8 cellular contexts compared by ENCODE assay signal in the genomic region with DNA sequence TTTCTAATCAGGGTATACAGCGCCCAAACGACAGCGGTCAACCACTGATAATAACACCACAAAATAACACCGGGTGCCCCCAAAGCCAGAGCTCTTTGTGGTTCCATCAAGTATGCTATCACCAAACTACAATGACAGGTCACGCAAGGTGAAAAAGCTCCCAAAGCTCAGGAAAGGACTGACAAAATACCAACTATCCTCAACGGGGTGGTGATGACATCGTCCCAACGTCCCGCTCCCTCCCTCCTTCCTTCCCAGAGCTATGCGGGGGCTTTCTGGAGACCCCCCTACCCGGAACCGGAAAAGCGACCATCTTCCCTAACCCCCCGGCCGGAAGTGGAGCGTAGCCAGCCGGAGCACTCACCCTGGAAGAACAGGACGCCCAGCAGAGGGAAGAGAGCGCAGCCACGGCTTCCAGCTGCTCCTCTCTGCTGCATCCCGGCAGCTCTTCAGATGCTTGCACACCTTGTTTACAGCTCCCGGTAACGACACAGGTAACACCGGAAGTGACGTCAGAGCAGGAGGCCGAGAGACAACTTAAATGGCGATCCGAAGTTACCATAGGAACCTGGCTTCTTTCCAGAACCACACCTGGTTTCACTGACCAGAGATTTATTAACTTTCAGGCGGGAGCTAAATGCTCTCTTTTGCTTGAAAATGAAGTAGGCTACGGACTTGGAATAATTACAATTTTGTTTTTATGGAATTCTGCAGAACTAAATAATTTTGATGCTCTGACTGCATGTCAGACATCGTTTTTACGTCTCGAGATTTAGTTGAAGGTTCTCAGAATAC. TPM values are rescaled to one million over a fixed set of nuclear protein-coding genes. Genes with fewer than 3 reads are reported as not detected.
DNase-seq lines count a peak whose midpoint lies in the region; ATAC-seq and TF ChIP-seq lines count a peak whose summit lies in the region.

A gene with protein sequence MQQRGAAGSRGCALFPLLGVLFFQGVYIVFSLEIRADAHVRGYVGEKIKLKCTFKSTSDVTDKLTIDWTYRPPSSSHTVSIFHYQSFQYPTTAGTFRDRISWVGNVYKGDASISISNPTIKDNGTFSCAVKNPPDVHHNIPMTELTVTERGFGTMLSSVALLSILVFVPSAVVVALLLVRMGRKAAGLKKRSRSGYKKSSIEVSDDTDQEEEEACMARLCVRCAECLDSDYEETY (minus strand): TSS at position 508 of the 795 bp plus-strand sequence. CDS start 71 bp downstream, at position 437.

- peak within 1 kb of the TSS; percentile 51 for H3K4me3 ChIP-seq in A673 (ENCODE audit: low read depth, low read length, poor library complexity, severe bottlenecking)
- peak within 1 kb of the TSS; percentile 50 to 55 for H3K4me3 ChIP-seq in left lung

- peaks cover 18% of the 10 kb centered on the region for H3K36me3 Mint-ChIP-seq in activated CD4-positive, alpha-beta memory T cell treated with anti-CD3 and anti-CD28 coated beads for 36 hours

- peak within 1 kb of the TSS; percentile 17 for H3K27ac ChIP-seq in A673 (ENCODE audit: low read depth, low read length, poor library complexity, severe bottlenecking)
- peak within 1 kb of the TSS; percentile 89 to 93 for H3K27ac ChIP-seq in left lung

- H3K27me3 ChIP-seq in A673 (replicated peaks; ENCODE audit: insufficient read depth, low read depth, low read length, poor library complexity) (peaks cover 68% of the 10 kb centered on the region), left lung (no peaks in the 10 kb centered on the region)

- H3K27ac Mint-ChIP-seq in activated CD4-positive, alpha-beta memory T cell treated with anti-CD3 and anti-CD28 coated beads for 36 hours, result peak within 1 kb of the TSS; percentile 97

- no peaks in the 10 kb centered on the region for H3K36me3 ChIP-seq in A673 (ENCODE audit: insufficient read depth, low read length, poor library complexity, severe bottlenecking)
- H3K36me3 ChIP-seq in left lung, result peaks cover 0 to 13% of the 10 kb centered on the region in 2 donors

- no TSS peak for BruUV-seq in A673 (replicated peaks; lab: Mats Ljungman, UMichigan)

- ATAC-seq in HG03520 (IDR thresholded peaks at IDR 0.05; ENCODE audit: unreplicated experiment) (peak; percentile 63), left lung (peak; percentile 80)

- peak; percentile 58 for TF ChIP-seq POLR2A in GM18951 (IDR thresholded peaks at IDR 0.05; ENCODE audit: extremely low read depth, insufficient read depth, insufficient read length)

- no peak for TF ChIP-seq CTCF in A673 (conservative IDR thresholded peaks at IDR 0.05; ENCODE audit: low read depth, low read length)
- TF ChIP-seq CTCF in left lung (IDR thresholded peaks at IDR 0.05), result no peak

- POLR2A ChIA-PET in A673 (lab: Charles Lee; ENCODE audit: low non-redundant PET), result no interaction called here
- POLR2A ChIA-PET in activated CD4-positive, alpha-beta memory T cell treated with anti-CD3 and anti-CD28 coated beads for 36 hours (lab: Charles Lee), result interaction anchor here (0.7 to 2.8 kb wide), 19 partner anchors 10 to 90 kb away, joined by 3 to 31 read pairs (median 4); a partner anchor contains a TSS

- no peaks in the 10 kb centered on the region for H3K27me3 Mint-ChIP-seq in activated CD4-positive, alpha-beta memory T cell treated with anti-CD3 and anti-CD28 coated beads for 36 hours

- intact Hi-C loops in A673 (cut with micrococcal nuclease; ENCODE audit: unreplicated experiment), result no loop called here
- intact Hi-C loops in activated CD4-positive, alpha-beta memory T cell treated with anti-CD3 and anti-CD28 coated beads for 36 hours (cut with micrococcal nuclease), result loop anchor here (1.0 to 2.0 kb wide), 4 partner anchors 11 to 35 kb away; no protein-coding TSS in a partner anchor
- intact Hi-C loops in left lung (cut with DNase I), result no loop called here

- peak; percentile 78 for DNase-seq in A673 (ENCODE audit: low spot score)
- DNase-seq in NCI-H748 (lab: John Stamatoyannopoulos, UW; ENCODE audit: unreplicated experiment), result peak; percentile 95
- DNase-seq in activated CD4-positive, alpha-beta memory T cell treated with anti-CD3 and anti-CD28 coated beads for 36 hours, result peak; percentile 89
- DNase-seq in dermis microvascular lymphatic vessel endothelial cell (ENCODE audit: low read depth in 2 of 2), result peak; percentile 79 to 85
- peak; percentile 84 to 88 for DNase-seq in left lung
- DNase-seq in stimulated activated CD4-positive, alpha-beta T cell treated with anti-CD3 and anti-CD28 coated beads, Interleukin-2, amount 100 ng/mL, for 24 hours, result peak; percentile 79 to 83

- peaks cover 37% of the 10 kb centered on the region for H3K4me1 Mint-ChIP-seq in activated CD4-positive, alpha-beta memory T cell treated with anti-CD3 and anti-CD28 coated beads for 36 hours (ENCODE audit: low read depth)

- peak within 1 kb of the TSS; percentile 99 for H3K4me3 Mint-ChIP-seq in activated CD4-positive, alpha-beta memory T cell treated with anti-CD3 and anti-CD28 coated beads for 36 hours

- in situ Hi-C loops in GM18951 (cut with MboI; ENCODE audit: low sequenced_read_pairs, unreplicated experiment), result no loop called here

- CTCF ChIA-PET in A673 (lab: Charles Lee), result no interaction called here
- CTCF ChIA-PET in activated CD4-positive, alpha-beta memory T cell treated with anti-CD3 and anti-CD28 coated beads for 36 hours (lab: Charles Lee), result interaction anchor here (0.8 to 4.9 kb wide), 11 partner anchors 12 to 236 kb away, joined by 3 to 23 read pairs (median 4); a partner anchor contains a TSS

- H3K4me1 ChIP-seq in A673 (ENCODE audit: insufficient read depth, low read length, poor library complexity, severe bottlenecking), result no peaks in the 10 kb centered on the region
- peaks cover under 1 to 43% of the 10 kb centered on the region in 2 donors for H3K4me1 ChIP-seq in left lung

- no peaks in the 10 kb centered on the region for H3K9me3 ChIP-seq in A673 (ENCODE audit: low read depth, low read length, poor library complexity, severe bottlenecking)
- H3K9me3 ChIP-seq in left lung, result no peaks in the 10 kb centered on the region

- no peaks in the 10 kb centered on the region for H3K9me3 Mint-ChIP-seq in activated CD4-positive, alpha-beta memory T cell treated with anti-CD3 and anti-CD28 coated beads for 36 hours

RNA-seq across cellular contexts. Expression of the gene that starts here (rescaled TPM):
- 0.33 and 0.52 TPM in 2 replicates for total RNA-seq in A673 (2021)
- total RNA-seq in activated CD4-positive, alpha-beta memory T cell treated with anti-CD3 and anti-CD28 coated beads for 36 hours, result 10 to 100 TPM; 47.3 to 49.0 TPM
- 3.2 and 3.7 TPM in 2 replicates for total RNA-seq in dermis microvascular lymphatic vessel endothelial cell
- 10 to 100 TPM; 13.2 to 16.3 TPM for total RNA-seq in left lung

Comparison
In these comparisons a context has a peak if more than half of its experiments do, and no peak if none do; other contexts are left out.
1. Peak in every context shown above with its lines: DNase-seq, ATAC-seq, H3K4me3 ChIP-seq and H3K27ac ChIP-seq.
2. Peak in DNase-seq, H3K4me3 ChIP-seq and H3K27ac ChIP-seq in A673; RNA of the gene not detected or under 1 TPM.